ENCODE assay signal across 14 cellular contexts in genomic region chr1:235557495-235557894, GRCh38. TPM values are rescaled to one million over a fixed set of nuclear protein-coding genes. Genes with fewer than 3 reads are reported as not detected.
DNase-seq lines count a peak whose midpoint lies in the region; ATAC-seq, FAIRE-seq and TF ChIP-seq lines count a peak whose summit lies in the region.
"Had no signal": no experiment of that assay in that cellular context is flagged by ENCODE, and none has a peak within 500 bp of the region (broad histone marks: within the 10 kb centered on the region; RNA-seq: fewer than 3 reads in every experiment).

No MANE protein-coding gene starts in this region.

- H2AFZ ChIP-seq in HCT116 (ENCODE audit: low read depth, low read length, poor library complexity, severe bottlenecking), result no peak overlapping the region

- CTCF ChIA-PET in HCT116 (lab: Charles Lee), result interaction anchor here (1.0 to 1.6 kb wide), 2 partner anchors 17 to 174 kb away, joined by 4 read pairs; no protein-coding TSS in a partner anchor

- no peaks in the 10 kb centered on the region for H3K36me3 ChIP-seq in HCT116 (ENCODE audit: control insufficient read depth in 1 of 2, insufficient read depth in 2 of 2, low read length in 2 of 2)
- H3K36me3 ChIP-seq in gastrocnemius medialis, result no peaks in the 10 kb centered on the region

- no peak overlapping the region for H3K4me2 ChIP-seq in HCT116 (ENCODE audit: low read length)

- H3K9ac ChIP-seq in HCT116 (ENCODE audit: low read length), result no peak overlapping the region

- POLR2A ChIA-PET in HCT116 (lab: Charles Lee), result no interaction called here

- H3K27me3 Mint-ChIP-seq in neural crest cell (ENCODE audit: low read depth), result no peaks in the 10 kb centered on the region

- H3K36me3 Mint-ChIP-seq in neural crest cell (ENCODE audit: low read depth), result peaks cover 6% of the 10 kb centered on the region

- H3K27ac ChIP-seq in HCT116 (ENCODE audit: low read depth, low read length) (no peak overlapping the region), gastrocnemius medialis (no peak overlapping the region)
- H3K27ac ChIP-seq: SK-N-MC had no signal

- no peaks in the 10 kb centered on the region for H3K4me1 ChIP-seq in HCT116 (ENCODE audit: control insufficient read depth in 1 of 2, insufficient read depth in 2 of 2, low read length in 2 of 2)
- no peaks in the 10 kb centered on the region for H3K4me1 ChIP-seq in gastrocnemius medialis

- peak; percentile 43 for DNase-seq in NCI-H82 (lab: John Stamatoyannopoulos, UW)
- DNase-seq in NCI-H82 treated with DMSO at 0.1 percent for 48 hours (lab: John Stamatoyannopoulos, UW; ENCODE audit: unreplicated experiment), result no peak
- no peak for DNase-seq in HCT116 (ENCODE audit: low read depth, low spot score)
- DNase-seq in activated CD4-positive, alpha-beta T cell treated with anti-CD3 and anti-CD28 coated beads, Interleukin-2, amount 50 U/mL, for 48 hours, result peak; percentile 15 to 23
- no peak for DNase-seq in neural crest cell (ENCODE audit: low read depth, low spot score)
- no peak for DNase-seq in GM12891 (ENCODE audit: insufficient read length, low spot score)
- DNase-seq in gastrocnemius medialis, result no peak
- DNase-seq: GF-D8; NCI-H510A; stimulated activated naive CD4-positive, alpha-beta T cell had no signal

- peak; percentile 25; the same call in 1 of the 2 replicates for TF ChIP-seq RAD21 in HCT116 (IDR thresholded peaks at IDR 0.05; ENCODE audit: low read depth)

- intact Hi-C loops in HCT116 (cut with micrococcal nuclease), result no loop called here
- intact Hi-C loops in gastrocnemius medialis (cut with DNase I; ENCODE audit: low total_unique reads), result no loop called here

- no peaks in the 10 kb centered on the region for H3K79me2 ChIP-seq in HCT116 (ENCODE audit: insufficient read depth, low read length)

- no peaks in the 10 kb centered on the region for H3K9me2 ChIP-seq in HCT116 (ENCODE audit: insufficient read depth)

- H3K4me3 ChIP-seq in HCT116 (replicated peaks in 1 of 2; ENCODE audit: low read depth in 1 of 2, low read length in 2 of 2) (no peak overlapping the region), gastrocnemius medialis (no peak overlapping the region)
- H3K4me3 ChIP-seq: SK-N-MC had no signal

- no peak overlapping the region for H3K27ac Mint-ChIP-seq in neural crest cell (ENCODE audit: unreplicated experiment)

- TF ChIP-seq POLR2A in HCT116 (IDR thresholded peaks at IDR 0.05; ENCODE audit: borderline replicate concordance, extremely low read depth, insufficient read depth, insufficient read length), result no peak
- no peak for TF ChIP-seq POLR2A in GM12891 (IDR thresholded peaks at IDR 0.05; ENCODE audit: low read depth, low read length)
- no peak for TF ChIP-seq POLR2A in gastrocnemius medialis (IDR thresholded peaks at IDR 0.05)

- H3K4me1 Mint-ChIP-seq in neural crest cell, result no peaks in the 10 kb centered on the region

- no peaks in the 10 kb centered on the region for H4K20me1 ChIP-seq in HCT116 (ENCODE audit: insufficient read depth)

- BruUV-seq in HCT116 (replicated peaks; lab: Mats Ljungman, UMichigan), result no TSS peak

- FAIRE-seq in GM12891 (lab: Jason Lieb, UNC), result no peak
- FAIRE-seq: A204.1 had no signal

- H3K9me3 ChIP-seq in HCT116 (ENCODE audit: control insufficient read depth in 1 of 2, insufficient read depth in 1 of 2, low read depth in 1 of 2, low read length in 2 of 2) (no peaks in the 10 kb centered on the region), gastrocnemius medialis (no peaks in the 10 kb centered on the region)

- H3K27me3 ChIP-seq in HCT116 (ENCODE audit: insufficient read depth, low read length) (no peaks in the 10 kb centered on the region), gastrocnemius medialis (no peaks in the 10 kb centered on the region)

- TF ChIP-seq CTCF in HCT116 (IDR thresholded peaks at IDR 0.05 in 2 of 3, conservative IDR thresholded peaks at IDR 0.05 in 1 of 3; ENCODE audit: borderline replicate concordance in 1 of 3, insufficient read depth in 1 of 3, low read depth in 2 of 3, low read length in 2 of 3), result peak; percentile 24 to 66 (median 52); a peak in 4 of 6 replicates
- TF ChIP-seq CTCF in neural crest cell (conservative IDR thresholded peaks at IDR 0.05), result peak; percentile 32
- no peak for TF ChIP-seq CTCF in gastrocnemius medialis (IDR thresholded peaks at IDR 0.05 in 4 of 5, conservative IDR thresholded peaks at IDR 0.05 in 1 of 5)

- ATAC-seq in HCT116 (peak; percentile 61), gastrocnemius medialis (no peak), HG03520 (IDR thresholded peaks at IDR 0.05; ENCODE audit: unreplicated experiment) (no peak)

- H3K9me3 Mint-ChIP-seq in neural crest cell, result no peaks in the 10 kb centered on the region

- H3K4me3 Mint-ChIP-seq in neural crest cell, result no peak overlapping the region
- H3K4me3 Mint-ChIP-seq: brain had no signal

- RAD21 ChIA-PET in HCT116 (lab: Charles Lee; ENCODE audit: low non-redundant PET in 1 of 2, low total read pairs in 2 of 2, uncharacterized antibody in 2 of 2, unreplicated experiment in 2 of 2), result no interaction called here

- in situ Hi-C loops in gastrocnemius medialis (cut with MboI; ENCODE audit: low sequenced_read_pairs in 4 of 4), result no loop called here

TF ChIP-seq in HCT116, 20 proteins besides CTCF, POLR2A, EP300 and RAD21:
- TF ChIP-seq, protein P1, sequence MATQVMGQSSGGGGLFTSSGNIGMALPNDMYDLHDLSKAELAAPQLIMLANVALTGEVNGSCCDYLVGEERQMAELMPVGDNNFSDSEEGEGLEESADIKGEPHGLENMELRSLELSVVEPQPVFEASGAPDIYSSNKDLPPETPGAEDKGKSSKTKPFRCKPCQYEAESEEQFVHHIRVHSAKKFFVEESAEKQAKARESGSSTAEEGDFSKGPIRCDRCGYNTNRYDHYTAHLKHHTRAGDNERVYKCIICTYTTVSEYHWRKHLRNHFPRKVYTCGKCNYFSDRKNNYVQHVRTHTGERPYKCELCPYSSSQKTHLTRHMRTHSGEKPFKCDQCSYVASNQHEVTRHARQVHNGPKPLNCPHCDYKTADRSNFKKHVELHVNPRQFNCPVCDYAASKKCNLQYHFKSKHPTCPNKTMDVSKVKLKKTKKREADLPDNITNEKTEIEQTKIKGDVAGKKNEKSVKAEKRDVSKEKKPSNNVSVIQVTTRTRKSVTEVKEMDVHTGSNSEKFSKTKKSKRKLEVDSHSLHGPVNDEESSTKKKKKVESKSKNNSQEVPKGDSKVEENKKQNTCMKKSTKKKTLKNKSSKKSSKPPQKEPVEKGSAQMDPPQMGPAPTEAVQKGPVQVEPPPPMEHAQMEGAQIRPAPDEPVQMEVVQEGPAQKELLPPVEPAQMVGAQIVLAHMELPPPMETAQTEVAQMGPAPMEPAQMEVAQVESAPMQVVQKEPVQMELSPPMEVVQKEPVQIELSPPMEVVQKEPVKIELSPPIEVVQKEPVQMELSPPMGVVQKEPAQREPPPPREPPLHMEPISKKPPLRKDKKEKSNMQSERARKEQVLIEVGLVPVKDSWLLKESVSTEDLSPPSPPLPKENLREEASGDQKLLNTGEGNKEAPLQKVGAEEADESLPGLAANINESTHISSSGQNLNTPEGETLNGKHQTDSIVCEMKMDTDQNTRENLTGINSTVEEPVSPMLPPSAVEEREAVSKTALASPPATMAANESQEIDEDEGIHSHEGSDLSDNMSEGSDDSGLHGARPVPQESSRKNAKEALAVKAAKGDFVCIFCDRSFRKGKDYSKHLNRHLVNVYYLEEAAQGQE (IDR thresholded peaks at IDR 0.05; ENCODE audit: low read depth), result no peak

TF ChIP-seq in GM12891, 5 proteins besides CTCF, POLR2A, EP300 and RAD21:
- no peak for TF ChIP-seq TAF1 (IDR thresholded peaks at IDR 0.05; ENCODE audit: low read depth, low read length)
- TF ChIP-seq POU2F2 (IDR thresholded peaks at IDR 0.05; ENCODE audit: low read depth, low read length), result no peak
- TF ChIP-seq SPI1 (IDR thresholded peaks at IDR 0.05; ENCODE audit: low read depth, low read length), result no peak
- TF ChIP-seq POLR2AphosphoS5 (IDR thresholded peaks at IDR 0.05; ENCODE audit: low read depth, low read length), result no peak
- no peak for TF ChIP-seq PAX5 (IDR thresholded peaks at IDR 0.05; ENCODE audit: insufficient read depth, low read length, severe bottlenecking)

RNA-seq across cellular contexts. Expression of gene B3GALNT2, which starts 53.2 kb away (rescaled TPM):
- total RNA-seq in HCT116 (2021; ENCODE audit: unreplicated experiment) (36.8 TPM), neural crest cell (29.5 and 32.0 TPM in 2 replicates), gastrocnemius medialis (10 to 100 TPM; 28.8 to 35.3 (median 32.4) TPM)
- polyA plus RNA-seq in HCT116 (2012), result 17.8 and 18.6 TPM in 2 replicates
- 5.0 TPM for polyA plus RNA-seq in GM12891 (2012; ENCODE audit: low read depth, missing spikeins)

Comparison
In these comparisons a context has a peak if more than half of its experiments do, and no peak if none do; other contexts are left out.
1. DNase-seq: peak in NCI-H82 (single experiment) and activated CD4-positive, alpha-beta T cell treated with anti-CD3 and anti-CD28 coated beads, Interleukin-2, amount 50 U/mL, for 48 hours (2 of 2); none in NCI-H82 treated with DMSO at 0.1 percent for 48 hours (single experiment), HCT116 (single experiment), neural crest cell (single experiment), GM12891 (single experiment) and gastrocnemius medialis (0 of 2).
2. CTCF ChIP-seq: peak in HCT116 (3 of 3) and neural crest cell (single experiment); none in gastrocnemius medialis (0 of 5).